ENCODE assay signal across 19 cellular contexts in the genomic region with DNA sequence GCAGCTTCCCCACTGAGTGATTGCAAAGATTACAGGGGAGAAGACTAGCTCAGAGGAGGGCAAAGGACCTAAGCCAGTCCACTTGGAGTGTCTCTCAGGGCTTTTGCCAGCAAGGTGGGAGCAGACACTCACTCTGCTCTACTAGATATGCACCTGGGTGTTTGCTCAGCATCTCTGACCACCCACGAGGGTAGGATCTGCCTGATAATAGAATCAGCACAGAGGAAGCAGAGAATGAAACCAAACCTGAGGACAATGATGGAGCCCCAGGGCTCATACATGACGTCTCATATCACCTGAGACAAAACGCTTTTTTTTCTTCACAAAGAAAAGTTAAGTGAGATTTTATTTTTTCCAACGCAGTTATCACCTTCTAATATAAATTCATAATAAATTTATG.
"Had no signal": no experiment of that assay in that cellular context is flagged by ENCODE, and none has a peak within 500 bp of the region (broad histone marks: within the 10 kb centered on the region; RNA-seq: fewer than 3 reads in every experiment).

No MANE protein-coding gene starts in this region.

- H3K36me3 ChIP-seq: MG63, SJCRH30 had no signal

- H3K27me3 ChIP-seq: SJCRH30 had no signal

- H3K27ac ChIP-seq: SJCRH30 had no signal

- DNase-seq: Karpas-422; KG1; MG63; NCI-H1048; NCI-H1105; NCI-H1417; NCI-H1436 treated with DMSO at 0.1 percent for 48 hours; NCI-H1694; NCI-H187 treated with DMSO at 0.1 percent for 48 hours; NCI-H2029 treated with DMSO at 0.1 percent for 48 hours; NCI-H2171 treated with DMSO at 0.1 percent for 48 hours; NCI-H2227 treated with DMSO at 0.1 percent for 48 hours; NCI-H524; NCI-H526 treated with DMSO at 0.1 percent for 48 hours; NCI-H748 treated with DMSO at 0.1 percent for 48 hours; NK-92 treated with Interleukin-12 subunit alpha and Interleukin-12 subunit beta, amount 100 ng/mL, for 24 hours; PC-3; SHP77 treated with DMSO at 0.1 percent for 48 hours; SJCRH30 had no signal

- H3K4me3 ChIP-seq: MG63, SJCRH30 had no signal

- H3K9me3 ChIP-seq: MG63, SJCRH30 had no signal
